ENCODE assay signal across 26 cellular contexts in genomic region chr14:105221598-105222178, GRCh38.
"Had no signal": no experiment of that assay in that cellular context is flagged by ENCODE, and none has a peak within 500 bp of the region (broad histone marks: within the 10 kb centered on the region; RNA-seq: fewer than 3 reads in every experiment).

No MANE protein-coding gene starts in this region.

- H3K4me3 ChIP-seq: spleen, thoracic aorta had no signal

- H3K27ac ChIP-seq: spleen, thoracic aorta had no signal

- H3K27me3 Mint-ChIP-seq: activated CD4-positive, alpha-beta memory T cell treated with anti-CD3 and anti-CD28 coated beads, Interleukin-2, amount 10 ng/mL, durations not matched to agents 7 days and 5 days; activated T-helper 17 cell treated with anti-CD3 and anti-CD28 coated beads, Interleukin-2, amount 50 U/mL, for 72 hours; naive thymus-derived CD8-positive, alpha-beta T cell; T-cell had no signal

- H3K27ac Mint-ChIP-seq: activated CD4-positive, alpha-beta memory T cell treated with anti-CD3 and anti-CD28 coated beads, Interleukin-2, amount 10 ng/mL, durations not matched to agents 7 days and 5 days; activated T-helper 17 cell treated with anti-CD3 and anti-CD28 coated beads, Interleukin-2, amount 50 U/mL, for 72 hours; T-cell; T-helper 2 cell treated with Interferon-gamma antibody and Interleukin-4, amounts not matched to agents 5 μg/mL and 100 μg/mL, for 36 hours had no signal

- H3K27me3 ChIP-seq: spleen had no signal

- H3K9me3 Mint-ChIP-seq: activated CD4-positive, alpha-beta memory T cell treated with anti-CD3 and anti-CD28 coated beads, Interleukin-2, amount 10 ng/mL, durations not matched to agents 7 days and 5 days; activated T-cell treated with anti-CD3 and anti-CD28 coated beads, Interleukin-2, amount 50 U/mL, for 4 hours; activated T-helper 17 cell treated with anti-CD3 and anti-CD28 coated beads, Interleukin-2, amount 50 U/mL, for 72 hours; naive thymus-derived CD8-positive, alpha-beta T cell; T-cell; T-helper 2 cell treated with Interferon-gamma antibody and Interleukin-4, amounts not matched to agents 5 μg/mL and 100 μg/mL, for 36 hours had no signal

- DNase-seq: activated CD4-positive, alpha-beta memory T cell treated with anti-CD3 and anti-CD28 coated beads, Interleukin-2, amount 10 ng/mL, durations not matched to agents 7 days and 5 days; activated CD4-positive, alpha-beta T cell treated with anti-CD3 and anti-CD28 coated beads for 48 hours; activated CD8-positive, alpha-beta memory T cell treated with anti-CD3 and anti-CD28 coated beads, Interleukin-2, amount 50 U/mL, for 48 hours; activated gamma-delta T cell treated with Interleukin-2 at 50 U/mL for 16 hours; activated naive CD4-positive, alpha-beta T cell treated with anti-CD3 and anti-CD28 coated beads, Interleukin-2, amount 50 U/mL, for 16 hours; activated T-cell treated with anti-CD3 and anti-CD28 coated beads, Interleukin-2, amount 50 U/mL, for 4 hours; amniotic stem cell; caudate nucleus; foreskin fibroblast; head of caudate nucleus; hippocampal formation; left cardiac atrium; midbrain; retina; spleen; stimulated activated naive CD4-positive, alpha-beta T cell treated with Interleukin-2 at 50 U/mL for 16 hours; T-cell; trophoblast cell had no signal

- H3K4me1 Mint-ChIP-seq: activated CD4-positive, alpha-beta memory T cell treated with anti-CD3 and anti-CD28 coated beads, Interleukin-2, amount 10 ng/mL, durations not matched to agents 7 days and 5 days; activated T-helper 17 cell treated with anti-CD3 and anti-CD28 coated beads, Interleukin-2, amount 50 U/mL, for 72 hours; T-cell had no signal

- H3K9me3 ChIP-seq: spleen, thoracic aorta had no signal

- H3K4me3 Mint-ChIP-seq: activated CD4-positive, alpha-beta memory T cell treated with anti-CD3 and anti-CD28 coated beads, Interleukin-2, amount 10 ng/mL, durations not matched to agents 7 days and 5 days; activated T-cell treated with anti-CD3 and anti-CD28 coated beads, Interleukin-2, amount 50 U/mL, for 4 hours; activated T-helper 17 cell treated with anti-CD3 and anti-CD28 coated beads, Interleukin-2, amount 50 U/mL, for 72 hours; naive thymus-derived CD8-positive, alpha-beta T cell; T-cell; T-helper 2 cell treated with Interferon-gamma antibody and Interleukin-4, amounts not matched to agents 5 μg/mL and 100 μg/mL, for 36 hours had no signal

- ATAC-seq: activated T-cell treated with anti-CD3 and anti-CD28 coated beads, Interleukin-2, amount 50 U/mL, for 4 hours; activated T-helper 17 cell treated with anti-CD3 and anti-CD28 coated beads, Interleukin-2, amount 50 U/mL, for 72 hours; esophagus mucosa; naive thymus-derived CD8-positive, alpha-beta T cell; T-cell had no signal

- FAIRE-seq: astrocyte, keratinocyte, urothelium cell line had no signal
